15 cellular contexts compared by ENCODE assay signal in the genomic region with DNA sequence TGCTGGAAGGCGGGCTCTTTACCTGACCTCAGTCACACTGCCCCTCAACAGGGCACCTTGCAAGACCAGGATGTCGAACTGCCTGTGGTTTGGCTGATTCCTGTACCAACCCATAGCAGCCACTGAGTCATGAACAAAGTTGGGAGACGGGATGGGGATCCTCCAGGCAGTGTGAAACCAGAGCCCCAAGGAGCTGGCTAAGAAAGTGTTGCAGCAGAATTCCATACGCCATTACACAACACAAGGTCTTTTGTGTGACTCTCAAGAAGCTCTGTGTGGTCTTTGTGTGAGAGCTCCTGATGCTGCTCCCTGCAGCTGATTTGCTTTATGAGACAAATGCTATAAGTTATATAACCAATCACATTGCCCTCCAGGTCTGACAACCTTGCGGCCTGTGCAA.
DNase-seq lines count a peak whose midpoint lies in the region; ATAC-seq and TF ChIP-seq lines count a peak whose summit lies in the region.
"Had no signal": no experiment of that assay in that cellular context is flagged by ENCODE, and none has a peak within 500 bp of the region (broad histone marks: within the 10 kb centered on the region; RNA-seq: fewer than 3 reads in every experiment).

No MANE protein-coding gene starts in this region.

- H3K4me3 Mint-ChIP-seq in neural crest cell: no peak overlapping the region
- H3K4me3 Mint-ChIP-seq in activated T-cell treated with anti-CD3 and anti-CD28 coated beads, Interleukin-2, amount 50 U/mL, for 24 hours: no peak overlapping the region
- H3K4me3 Mint-ChIP-seq: CD4-positive, CD25-positive, alpha-beta regulatory T cell had no signal

- no peaks in the 10 kb centered on the region for H3K36me3 Mint-ChIP-seq in neural crest cell (ENCODE audit: low read depth)
- no peaks in the 10 kb centered on the region for H3K36me3 Mint-ChIP-seq in activated T-cell treated with anti-CD3 and anti-CD28 coated beads, Interleukin-2, amount 50 U/mL, for 24 hours (ENCODE audit: low read depth)
- H3K36me3 Mint-ChIP-seq: CD4-positive, CD25-positive, alpha-beta regulatory T cell had no signal

- peak; percentile 22 for DNase-seq in AG10803 (ENCODE audit: low read depth)
- DNase-seq in RPMI7951 (ENCODE audit: low read depth): peak; percentile 54
- peak; percentile 27 for DNase-seq in epithelial cell of esophagus (ENCODE audit: low read depth)
- DNase-seq in neural crest cell (ENCODE audit: low read depth, low spot score): no peak
- no peak for DNase-seq in brain microvascular endothelial cell
- no peak for DNase-seq in activated T-cell treated with anti-CD3 and anti-CD28 coated beads, Interleukin-2, amount 50 U/mL, for 24 hours
- DNase-seq: 8988T; Calu3; CD4-positive, CD25-positive, alpha-beta regulatory T cell; DMS 273 treated with DMSO at 0.1 percent for 48 hours; GM23248; IMR-90 had no signal

- in situ Hi-C loops in brain microvascular endothelial cell (cut with HindIII; ENCODE audit: low pct_ligation_motif_present, low sequenced_read_pairs): no loop called here

- H3K27me3 ChIP-seq in brain microvascular endothelial cell (replicated peaks): no peaks in the 10 kb centered on the region
- H3K27me3 ChIP-seq: BLaER1 treated with 17β-estradiol and CSF1 and Interleukin-3, amounts not matched to agents 10 nM and 100 nM had no signal

- H3K36me3 ChIP-seq in brain microvascular endothelial cell (replicated peaks): no peaks in the 10 kb centered on the region
- H3K36me3 ChIP-seq: BLaER1 treated with 17β-estradiol and CSF1 and Interleukin-3, amounts not matched to agents 10 nM and 100 nM had no signal

- no peaks in the 10 kb centered on the region for H3K27me3 Mint-ChIP-seq in neural crest cell (ENCODE audit: low read depth)
- no peaks in the 10 kb centered on the region for H3K27me3 Mint-ChIP-seq in activated T-cell treated with anti-CD3 and anti-CD28 coated beads, Interleukin-2, amount 50 U/mL, for 24 hours

- no peak for TF ChIP-seq CTCF in AG10803 (conservative IDR thresholded peaks at IDR 0.05; ENCODE audit: low read length)
- TF ChIP-seq CTCF in epithelial cell of esophagus (IDR thresholded peaks at IDR 0.05; ENCODE audit: insufficient read depth, low read depth, low read length, missing control alignments): no peak
- TF ChIP-seq CTCF in neural crest cell (conservative IDR thresholded peaks at IDR 0.05): no peak
- TF ChIP-seq CTCF in brain microvascular endothelial cell (IDR thresholded peaks at IDR 0.05; ENCODE audit: low read depth, low read length, missing control alignments): no peak

- H3K27ac ChIP-seq in brain microvascular endothelial cell: no peak overlapping the region
- H3K27ac ChIP-seq: BLaER1 treated with 17β-estradiol and CSF1 and Interleukin-3, amounts not matched to agents 10 nM and 100 nM; GM23248 had no signal

- ATAC-seq in GM21367 (IDR thresholded peaks at IDR 0.05; ENCODE audit: unreplicated experiment): no peak
- ATAC-seq: HCT116 had no signal

- H3K4me3 ChIP-seq in AG10803 (ENCODE audit: low read length) (no peak overlapping the region), epithelial cell of esophagus (ENCODE audit: low read length) (no peak overlapping the region), brain microvascular endothelial cell (ENCODE audit: low read depth, low read length) (no peak overlapping the region)
- H3K4me3 ChIP-seq: BLaER1 treated with 17β-estradiol and CSF1 and Interleukin-3, amounts not matched to agents 10 nM and 100 nM; GM23248 had no signal

- H3K4me1 Mint-ChIP-seq in neural crest cell: peaks cover 36% of the 10 kb centered on the region
- H3K4me1 Mint-ChIP-seq in activated T-cell treated with anti-CD3 and anti-CD28 coated beads, Interleukin-2, amount 50 U/mL, for 24 hours (ENCODE audit: low read depth): no peaks in the 10 kb centered on the region
- H3K4me1 Mint-ChIP-seq: CD4-positive, CD25-positive, alpha-beta regulatory T cell had no signal

- no peaks in the 10 kb centered on the region for H3K9me3 Mint-ChIP-seq in neural crest cell
- H3K9me3 Mint-ChIP-seq in activated T-cell treated with anti-CD3 and anti-CD28 coated beads, Interleukin-2, amount 50 U/mL, for 24 hours: no peaks in the 10 kb centered on the region

- peak overlapping the region; percentile 21 for H3K27ac Mint-ChIP-seq in neural crest cell (ENCODE audit: unreplicated experiment)
- no peak overlapping the region for H3K27ac Mint-ChIP-seq in activated T-cell treated with anti-CD3 and anti-CD28 coated beads, Interleukin-2, amount 50 U/mL, for 24 hours

Comparison
In these comparisons a context has a peak if more than half of its experiments do, and no peak if none do; other contexts are left out.
1. DNase-seq: peak in AG10803 (single experiment), RPMI7951 (single experiment) and epithelial cell of esophagus (single experiment); none in neural crest cell (single experiment), brain microvascular endothelial cell (single experiment) and activated T-cell treated with anti-CD3 and anti-CD28 coated beads, Interleukin-2, amount 50 U/mL, for 24 hours (single experiment).